In genomic region chr1:168084396-168085231, GRCh38 we compare ENCODE assay signal across 8 cellular contexts. TPM values are rescaled to one million over a fixed set of nuclear protein-coding genes. Genes with fewer than 3 reads are reported as not detected.
A peak's percentile ranks its signal among the peaks of the same experiment; 100 is the strongest.
DNase-seq lines count a peak whose midpoint lies in the region; ATAC-seq, FAIRE-seq and TF ChIP-seq lines count a peak whose summit lies in the region.

No MANE protein-coding gene starts in this region.

- no peak for TF ChIP-seq POLR2A in right lobe of liver (IDR thresholded peaks at IDR 0.05)

- DNase-seq in NCI-H82 (lab: John Stamatoyannopoulos, UW) (peak; percentile 72), NCI-H82 treated with DMSO at 0.1 percent for 48 hours (lab: John Stamatoyannopoulos, UW; ENCODE audit: unreplicated experiment) (no peak), LNCaP clone FGC (ENCODE audit: low read depth) (no peak), right lobe of liver (peak in 1 of 3 donors; percentile 55), RCC 7860 (ENCODE audit: low spot score) (no peak)
- peak; percentile 20 for DNase-seq in central memory CD4-positive, alpha-beta T cell
- DNase-seq in stimulated activated CD8-positive, alpha-beta memory T cell treated with anti-CD3 and anti-CD28 coated beads, Interleukin-15, amount 100 ng/mL, for 24 hours (ENCODE audit: low read depth): peak; percentile 55

- no peak overlapping the region for H3K27ac ChIP-seq in right lobe of liver

- FAIRE-seq in RCC 7860 (lab: Jason Lieb, UNC): no peak

- TF ChIP-seq CTCF in LNCaP clone FGC (IDR thresholded peaks at IDR 0.05; ENCODE audit: control insufficient read depth, extremely low read depth, insufficient read depth) (peak; percentile 69), right lobe of liver (IDR thresholded peaks at IDR 0.05) (peak; percentile 52 to 81 (median 74))

- no peaks in the 10 kb centered on the region for H3K27me3 ChIP-seq in right lobe of liver

- H3K4me1 ChIP-seq in right lobe of liver: peaks cover 0 to 12% (median 0%) of the 10 kb centered on the region in 4 donors

- no peaks in the 10 kb centered on the region for H3K36me3 ChIP-seq in right lobe of liver

- no peak overlapping the region for H3K4me3 ChIP-seq in LNCaP clone FGC (ENCODE audit: low read depth, low read length)
- H3K4me3 ChIP-seq in right lobe of liver: no peak overlapping the region

- no peaks in the 10 kb centered on the region for H3K9me3 ChIP-seq in right lobe of liver

- intact Hi-C loops in right lobe of liver (cut with DNase I): no loop called here

- ATAC-seq in activated CD4-positive, CD25-positive, alpha-beta regulatory T cell treated with anti-CD3 and anti-CD28 coated beads, Interleukin-2, amount 50 U/mL, for 24 hours: peak; percentile 58 to 69
- ATAC-seq in right lobe of liver: peak; percentile 48 to 61 (median 54)

- WGBS in right lobe of liver (ENCODE audit: insufficient coverage, low coverage, low lambda C conversion rate, missing lambda C conversion rate): 56% methylated on average over 10 of the region's 13 CpGs

RNA-seq across cellular contexts. Expression of gene GPR161, which starts 52.1 kb away (rescaled TPM):
- total RNA-seq in right lobe of liver: 1 to 10 TPM in 1 of 6 experiments, under 1 TPM in 5; 0.43 to 1.4 (median 0.48) TPM

Comparison
In these comparisons a context has a peak if more than half of its experiments do, and no peak if none do; other contexts are left out.
1. DNase-seq: peak in NCI-H82 (single experiment), central memory CD4-positive, alpha-beta T cell (single experiment) and stimulated activated CD8-positive, alpha-beta memory T cell treated with anti-CD3 and anti-CD28 coated beads, Interleukin-15, amount 100 ng/mL, for 24 hours (single experiment); none in NCI-H82 treated with DMSO at 0.1 percent for 48 hours (single experiment), LNCaP clone FGC (single experiment) and RCC 7860 (single experiment).